Comparison of ENCODE assay signal across 1 cellular context in the genomic region with DNA sequence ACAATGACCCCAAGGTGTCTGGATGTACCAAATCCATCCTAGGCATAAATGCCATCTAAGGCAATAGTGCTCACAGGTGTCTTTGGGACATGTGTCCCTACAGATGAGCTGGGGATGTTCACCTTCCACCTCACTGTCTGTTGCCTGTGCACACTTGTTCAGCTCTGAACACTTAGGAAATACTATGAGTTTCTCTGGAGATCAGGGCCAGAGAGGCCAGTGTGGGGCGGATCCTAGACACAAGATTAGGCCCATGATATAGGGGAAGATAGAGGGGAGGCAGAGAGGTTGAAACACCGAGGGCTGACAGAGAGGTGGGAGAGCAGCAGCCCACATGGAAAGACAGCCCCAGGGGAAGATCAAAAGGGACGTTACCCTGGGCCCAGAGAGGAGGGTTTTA.
TF ChIP-seq lines count a peak whose summit lies in the region.

No MANE protein-coding gene starts in this region.

TF ChIP-seq in SK-N-SH, 30 proteins besides CTCF, POLR2A, EP300 and RAD21 (continued from another document):
- TF ChIP-seq, protein P1, sequence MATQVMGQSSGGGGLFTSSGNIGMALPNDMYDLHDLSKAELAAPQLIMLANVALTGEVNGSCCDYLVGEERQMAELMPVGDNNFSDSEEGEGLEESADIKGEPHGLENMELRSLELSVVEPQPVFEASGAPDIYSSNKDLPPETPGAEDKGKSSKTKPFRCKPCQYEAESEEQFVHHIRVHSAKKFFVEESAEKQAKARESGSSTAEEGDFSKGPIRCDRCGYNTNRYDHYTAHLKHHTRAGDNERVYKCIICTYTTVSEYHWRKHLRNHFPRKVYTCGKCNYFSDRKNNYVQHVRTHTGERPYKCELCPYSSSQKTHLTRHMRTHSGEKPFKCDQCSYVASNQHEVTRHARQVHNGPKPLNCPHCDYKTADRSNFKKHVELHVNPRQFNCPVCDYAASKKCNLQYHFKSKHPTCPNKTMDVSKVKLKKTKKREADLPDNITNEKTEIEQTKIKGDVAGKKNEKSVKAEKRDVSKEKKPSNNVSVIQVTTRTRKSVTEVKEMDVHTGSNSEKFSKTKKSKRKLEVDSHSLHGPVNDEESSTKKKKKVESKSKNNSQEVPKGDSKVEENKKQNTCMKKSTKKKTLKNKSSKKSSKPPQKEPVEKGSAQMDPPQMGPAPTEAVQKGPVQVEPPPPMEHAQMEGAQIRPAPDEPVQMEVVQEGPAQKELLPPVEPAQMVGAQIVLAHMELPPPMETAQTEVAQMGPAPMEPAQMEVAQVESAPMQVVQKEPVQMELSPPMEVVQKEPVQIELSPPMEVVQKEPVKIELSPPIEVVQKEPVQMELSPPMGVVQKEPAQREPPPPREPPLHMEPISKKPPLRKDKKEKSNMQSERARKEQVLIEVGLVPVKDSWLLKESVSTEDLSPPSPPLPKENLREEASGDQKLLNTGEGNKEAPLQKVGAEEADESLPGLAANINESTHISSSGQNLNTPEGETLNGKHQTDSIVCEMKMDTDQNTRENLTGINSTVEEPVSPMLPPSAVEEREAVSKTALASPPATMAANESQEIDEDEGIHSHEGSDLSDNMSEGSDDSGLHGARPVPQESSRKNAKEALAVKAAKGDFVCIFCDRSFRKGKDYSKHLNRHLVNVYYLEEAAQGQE (IDR thresholded peaks at IDR 0.05; ENCODE audit: low read depth, low read length) = no peak
- no peak for TF ChIP-seq GATA2 (CRISPR knock-in tag; IDR thresholded peaks at IDR 0.05)
- TF ChIP-seq MXI1 (IDR thresholded peaks at IDR 0.05; ENCODE audit: low read depth, low read length) = no peak
- no peak for TF ChIP-seq FOXM1 (IDR thresholded peaks at IDR 0.05; ENCODE audit: low read depth)
